9 cellular contexts compared by ENCODE assay signal in the genomic region with DNA sequence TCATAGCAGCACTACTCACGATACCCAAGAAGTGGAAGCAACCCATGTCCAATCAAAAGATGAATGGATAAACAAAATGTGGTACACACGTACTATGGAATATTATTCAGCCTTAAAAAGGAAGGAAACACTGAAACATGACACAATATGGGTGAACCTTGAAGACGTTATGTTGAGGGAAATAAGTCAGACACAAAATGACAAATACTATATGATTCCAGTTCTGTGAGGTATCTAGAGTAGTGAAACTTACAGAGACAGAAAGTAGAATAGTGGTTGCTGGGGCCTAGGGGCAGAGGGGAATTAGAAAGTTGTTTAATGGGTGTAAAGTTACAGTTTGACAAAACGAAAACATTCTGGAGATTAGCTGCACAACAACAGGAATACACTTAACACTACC. TPM values are rescaled to one million over a fixed set of nuclear protein-coding genes. Genes with fewer than 3 reads are reported as not detected.
A peak's percentile ranks its signal among the peaks of the same experiment; 100 is the strongest.
DNase-seq lines count a peak whose midpoint lies in the region; ATAC-seq lines count a peak whose summit lies in the region.
"Had no signal": no experiment of that assay in that cellular context is flagged by ENCODE, and none has a peak within 500 bp of the region (broad histone marks: within the 10 kb centered on the region; RNA-seq: fewer than 3 reads in every experiment).

No MANE protein-coding gene starts in this region.

- peaks cover 0 to 13% (median 10%) of the 10 kb centered on the region in 5 donors for H3K36me3 Mint-ChIP-seq in naive thymus-derived CD4-positive, alpha-beta T cell

- H3K36me3 ChIP-seq in naive thymus-derived CD4-positive, alpha-beta T cell (ENCODE audit: control insufficient read depth in 2 of 3, insufficient read depth in 3 of 3, low read length in 3 of 3) = no peaks in the 10 kb centered on the region

- CTCF ChIA-PET in naive thymus-derived CD4-positive, alpha-beta T cell (lab: Charles Lee) = no interaction called here

- peaks cover 23 to 92% (median 76%) of the 10 kb centered on the region in 7 donors for H3K4me1 Mint-ChIP-seq in naive thymus-derived CD4-positive, alpha-beta T cell

- peak overlapping the region in 5 of 10 donors; percentile 1 to 52 (median 42) for H3K4me3 Mint-ChIP-seq in naive thymus-derived CD4-positive, alpha-beta T cell

- H3K27ac ChIP-seq in naive thymus-derived CD4-positive, alpha-beta T cell (ENCODE audit: low read depth, low read length) = no peak overlapping the region
- H3K27ac ChIP-seq: 22Rv1 had no signal

- no peaks in the 10 kb centered on the region for H3K9me3 ChIP-seq in naive thymus-derived CD4-positive, alpha-beta T cell (ENCODE audit: control insufficient read depth in 2 of 3, low read length in 3 of 3)

- no peaks in the 10 kb centered on the region for H3K27me3 ChIP-seq in naive thymus-derived CD4-positive, alpha-beta T cell (ENCODE audit: control insufficient read depth in 2 of 2, insufficient read depth in 2 of 2, low read length in 2 of 2)

- ATAC-seq in activated CD4-positive, CD25-positive, alpha-beta regulatory T cell treated with anti-CD3 and anti-CD28 coated beads, Interleukin-2, amount 50 U/mL, for 24 hours = peak; percentile 75 to 90
- ATAC-seq in GM21576 (IDR thresholded peaks at IDR 0.05; ENCODE audit: unreplicated experiment) (peak; percentile 71), HG03354 (IDR thresholded peaks at IDR 0.05; ENCODE audit: poor library complexity, severe bottlenecking, unreplicated experiment) (peak; percentile 93)
- ATAC-seq in naive thymus-derived CD4-positive, alpha-beta T cell = no peak

- DNase-seq in activated CD4-positive, CD25-positive, alpha-beta regulatory T cell (lab: John Stamatoyannopoulos, UW) = no peak
- DNase-seq in naive thymus-derived CD4-positive, alpha-beta T cell = no peak
- DNase-seq in superior temporal gyrus (ENCODE audit: extremely low spot score) (no peak), NCI-H748 treated with DMSO at 0.1 percent for 48 hours (lab: John Stamatoyannopoulos, UW) (no peak), CD1c-positive myeloid dendritic cell (ENCODE audit: extremely low spot score) (no peak)

- POLR2A ChIA-PET in naive thymus-derived CD4-positive, alpha-beta T cell (lab: Charles Lee) = interaction anchor here (0.6 to 1.0 kb wide), 2 partner anchors 11 to 163 kb away, joined by 3 to 5 read pairs; no protein-coding TSS in a partner anchor

- peaks cover 0 to 2% (median 0%) of the 10 kb centered on the region in 11 donors for H3K9me3 Mint-ChIP-seq in naive thymus-derived CD4-positive, alpha-beta T cell

- H3K27me3 Mint-ChIP-seq in naive thymus-derived CD4-positive, alpha-beta T cell = no peaks in the 10 kb centered on the region

- peak overlapping the region in 6 of 9 donors; percentile 1 to 51 (median 14) for H3K27ac Mint-ChIP-seq in naive thymus-derived CD4-positive, alpha-beta T cell

- H3K4me3 ChIP-seq in naive thymus-derived CD4-positive, alpha-beta T cell (ENCODE audit: low read length) = no peak overlapping the region

- H3K4me1 ChIP-seq in naive thymus-derived CD4-positive, alpha-beta T cell (ENCODE audit: control insufficient read depth in 2 of 2, insufficient read depth in 2 of 2, low read length in 2 of 2) = peaks cover 2 to 4% of the 10 kb centered on the region in 2 donors

- intact Hi-C loops in naive thymus-derived CD4-positive, alpha-beta T cell (cut with micrococcal nuclease) = no loop called here

RNA-seq across cellular contexts. Expression of a gene that starts 24.7 kb away (rescaled TPM):
- total RNA-seq in naive thymus-derived CD4-positive, alpha-beta T cell = 100 to 1,000 TPM in 4 of 5 experiments, 10 to 100 TPM in 1; 96.9 to 191 (median 141) TPM
- 10 to 100 TPM; 40.0 to 63.8 TPM for polyA plus RNA-seq in naive thymus-derived CD4-positive, alpha-beta T cell
